12 cellular contexts compared by ENCODE assay signal in genomic region chr3:53083496-53083895, GRCh38. TPM values are rescaled to one million over a fixed set of nuclear protein-coding genes. Genes with fewer than 3 reads are reported as not detected.
DNase-seq lines count a peak whose midpoint lies in the region; ATAC-seq and TF ChIP-seq lines count a peak whose summit lies in the region.
"Had no signal": no experiment of that assay in that cellular context is flagged by ENCODE, and none has a peak within 500 bp of the region (broad histone marks: within the 10 kb centered on the region; RNA-seq: fewer than 3 reads in every experiment).

No MANE protein-coding gene starts in this region.

- H3K4me3 ChIP-seq in body of pancreas (no peak overlapping the region), left ventricle myocardium inferior (peak overlapping the region; percentile 29), upper lobe of right lung (no peak overlapping the region)
- H3K4me3 ChIP-seq: breast epithelium, tibial nerve had no signal

- ATAC-seq in body of pancreas (no peak), upper lobe of right lung (no peak), GM19324 (IDR thresholded peaks at IDR 0.05; ENCODE audit: low FRiP score, unreplicated experiment) (no peak), omental fat pad (ENCODE audit: low FRiP score) (no peak)

- WGBS in body of pancreas, 2 donors, result 55 to 60% methylated on average over 7 to 8 of the region's 8 CpGs

- H3K27ac ChIP-seq in body of pancreas, result peak overlapping the region in 2 of 4 donors; percentile 50 to 60
- peak overlapping the region; percentile 91 for H3K27ac ChIP-seq in left ventricle myocardium inferior (replicated peaks)
- H3K27ac ChIP-seq in upper lobe of right lung, result no peak overlapping the region
- H3K27ac ChIP-seq: breast epithelium, tibial nerve had no signal

- H3K36me3 ChIP-seq in body of pancreas (replicated peaks in 1 of 2; ENCODE audit: insufficient read depth in 1 of 2, low read depth in 2 of 2) (no peaks in the 10 kb centered on the region), left ventricle myocardium inferior (peaks cover 5% of the 10 kb centered on the region), upper lobe of right lung (peaks cover 8% of the 10 kb centered on the region)
- H3K36me3 ChIP-seq: breast epithelium had no signal

- TF ChIP-seq CTCF in body of pancreas (IDR thresholded peaks at IDR 0.05) (no peak), left ventricle myocardium inferior (IDR thresholded peaks at IDR 0.05; ENCODE audit: borderline replicate concordance) (no peak), upper lobe of right lung (IDR thresholded peaks at IDR 0.05) (no peak), omental fat pad (IDR thresholded peaks at IDR 0.05) (no peak)

- H3K27me3 ChIP-seq in body of pancreas (no peaks in the 10 kb centered on the region), left ventricle myocardium inferior (ENCODE audit: low read depth) (no peaks in the 10 kb centered on the region), upper lobe of right lung (no peaks in the 10 kb centered on the region)
- H3K27me3 ChIP-seq: breast epithelium, tibial nerve had no signal

- peak; percentile 50 for DNase-seq in activated effector memory CD4-positive, alpha-beta T cell treated with anti-CD3 and anti-CD28 coated beads, Interleukin-2, amount 50 U/mL, for 16 hours
- no peak for DNase-seq in activated effector memory CD4-positive, alpha-beta T cell treated with Interleukin-2 at 50 U/mL for 16 hours
- DNase-seq in body of pancreas (peak in 3 of 4 donors; percentile 30 to 52 (median 40)), left ventricle myocardium inferior (peak; percentile 73), upper lobe of right lung (peak; percentile 42), KG1 (lab: John Stamatoyannopoulos, UW) (no peak), omental fat pad (ENCODE audit: low spot score) (no peak)
- DNase-seq: NCI-H446 treated with DMSO at 0.1 percent for 48 hours; stimulated activated CD4-positive, alpha-beta T cell treated with anti-CD3 and anti-CD28 coated beads, Interleukin-4, amount 100 ng/mL, for 4 hours had no signal

- no peaks in the 10 kb centered on the region for H3K9me3 ChIP-seq in body of pancreas
- no peaks in the 10 kb centered on the region for H3K9me3 ChIP-seq in left ventricle myocardium inferior (replicated peaks)
- H3K9me3 ChIP-seq in upper lobe of right lung, result no peaks in the 10 kb centered on the region
- H3K9me3 ChIP-seq: breast epithelium, tibial nerve had no signal

- intact Hi-C loops in body of pancreas (cut with DNase I) (no loop called here), left ventricle myocardium inferior (cut with micrococcal nuclease) (no loop called here), upper lobe of right lung (cut with DNase I) (no loop called here)

- TF ChIP-seq POLR2A in body of pancreas (IDR thresholded peaks at IDR 0.05), result no peak

- H3K4me1 ChIP-seq in body of pancreas (peaks cover 22% of the 10 kb centered on the region), left ventricle myocardium inferior (peaks cover 33% of the 10 kb centered on the region), upper lobe of right lung (no peaks in the 10 kb centered on the region)
- H3K4me1 ChIP-seq: breast epithelium had no signal

RNA-seq across cellular contexts. Expression of gene SFMBT1, which starts 37.6 kb away (rescaled TPM):
- 10 to 100 TPM in 1 of 2 donors, 1 to 10 TPM in 1; 6.9 to 17.6 TPM for total RNA-seq in body of pancreas
- total RNA-seq in left ventricle myocardium inferior, result 15.9 TPM
- total RNA-seq in upper lobe of right lung, result 17.2 TPM
- 10 to 100 TPM in 1 of 4 donors, 1 to 10 TPM in 3; 6.5 to 15.3 (median 8.7) TPM for total RNA-seq in omental fat pad

RNA-seq across cellular contexts. Expression of gene RFT1, which starts 46.7 kb away (rescaled TPM):
- total RNA-seq in body of pancreas, result 10 to 100 TPM; 10.6 to 19.8 TPM
- total RNA-seq in left ventricle myocardium inferior, result 9.4 TPM
- total RNA-seq in upper lobe of right lung, result 20.6 TPM
- 10 to 100 TPM in 2 of 4 donors, 1 to 10 TPM in 2; 9.1 to 14.0 (median 10.5) TPM for total RNA-seq in omental fat pad

Comparison
In these comparisons a context has a peak if more than half of its experiments do, and no peak if none do; other contexts are left out.
1. DNase-seq: peak in activated effector memory CD4-positive, alpha-beta T cell treated with anti-CD3 and anti-CD28 coated beads, Interleukin-2, amount 50 U/mL, for 16 hours (single experiment), body of pancreas (3 of 4), left ventricle myocardium inferior (single experiment) and upper lobe of right lung (single experiment); none in activated effector memory CD4-positive, alpha-beta T cell treated with Interleukin-2 at 50 U/mL for 16 hours (single experiment), KG1 (single experiment) and omental fat pad (single experiment).